8 cellular contexts compared by ENCODE assay signal in genomic region chr1:117339866-117340357, GRCh38. TPM values are rescaled to one million over a fixed set of nuclear protein-coding genes. Genes with fewer than 3 reads are reported as not detected.
A peak's percentile ranks its signal among the peaks of the same experiment; 100 is the strongest.
DNase-seq lines count a peak whose midpoint lies in the region; ATAC-seq and TF ChIP-seq lines count a peak whose summit lies in the region.

No MANE protein-coding gene starts in this region.

- H3F3A ChIP-seq in neural progenitor cell (ENCODE audit: low read depth): peaks cover 12% of the 10 kb centered on the region

- H3K27ac ChIP-seq in neural progenitor cell: no peak overlapping the region

- H4K20me1 ChIP-seq in neural progenitor cell (ENCODE audit: low read depth): no peaks in the 10 kb centered on the region

- peaks cover 24% of the 10 kb centered on the region for H3K4me1 Mint-ChIP-seq in stimulated activated naive CD8-positive, alpha-beta T cell treated with anti-CD3 and anti-CD28 coated beads, Interleukin-15, Interleukin-2, amounts not matched to agents 100 ng/mL and 50 ng/mL, for 24 hours (ENCODE audit: low read depth)
- no peaks in the 10 kb centered on the region for H3K4me1 Mint-ChIP-seq in neural progenitor cell

- no peak for ATAC-seq in stimulated activated naive CD8-positive, alpha-beta T cell treated with anti-CD3 and anti-CD28 coated beads, Interleukin-15, Interleukin-2, amounts not matched to agents 100 U/mL and 50 U/mL, for 24 hours
- no peak for ATAC-seq in HG02870 (IDR thresholded peaks at IDR 0.05; ENCODE audit: unreplicated experiment)

- no peak overlapping the region for H3K4me3 ChIP-seq in neural progenitor cell

- H3K9me3 ChIP-seq in neural progenitor cell (ENCODE audit: low read depth): no peaks in the 10 kb centered on the region

- no peak overlapping the region for H3K4me3 Mint-ChIP-seq in stimulated activated naive CD8-positive, alpha-beta T cell treated with anti-CD3 and anti-CD28 coated beads, Interleukin-15, Interleukin-2, amounts not matched to agents 100 ng/mL and 50 ng/mL, for 24 hours
- H3K4me3 Mint-ChIP-seq in neural progenitor cell: no peak overlapping the region

- H3K9ac ChIP-seq in neural progenitor cell: no peak overlapping the region

- no peaks in the 10 kb centered on the region for H3K79me2 ChIP-seq in neural progenitor cell (ENCODE audit: low read depth)

- H3K4me1 ChIP-seq in neural progenitor cell: peaks cover 18% of the 10 kb centered on the region

- no peaks in the 10 kb centered on the region for H3K36me3 Mint-ChIP-seq in stimulated activated naive CD8-positive, alpha-beta T cell treated with anti-CD3 and anti-CD28 coated beads, Interleukin-15, Interleukin-2, amounts not matched to agents 100 ng/mL and 50 ng/mL, for 24 hours (ENCODE audit: low read depth)
- no peaks in the 10 kb centered on the region for H3K36me3 Mint-ChIP-seq in neural progenitor cell

- no peak for DNase-seq in stimulated activated naive CD8-positive, alpha-beta T cell treated with anti-CD3 and anti-CD28 coated beads, Interleukin-15, Interleukin-2, amounts not matched to agents 100 U/mL and 50 U/mL, for 24 hours
- DNase-seq in fibroblast of peridontal ligament (ENCODE audit: extremely low read depth): peak; percentile 13
- DNase-seq in retina: peak; percentile 22
- DNase-seq in activated T-cell treated with anti-CD3 and anti-CD28 coated beads, Interleukin-2, amount 50 U/mL, for 48 hours: no peak
- no peak for DNase-seq in neural progenitor cell (ENCODE audit: low spot score)

- no peak overlapping the region for H3K4me2 ChIP-seq in neural progenitor cell

- H3K27me3 ChIP-seq in neural progenitor cell: no peaks in the 10 kb centered on the region

- no peaks in the 10 kb centered on the region for H3K9me3 Mint-ChIP-seq in stimulated activated naive CD8-positive, alpha-beta T cell treated with anti-CD3 and anti-CD28 coated beads, Interleukin-15, Interleukin-2, amounts not matched to agents 100 ng/mL and 50 ng/mL, for 24 hours
- no peaks in the 10 kb centered on the region for H3K9me3 Mint-ChIP-seq in neural progenitor cell

- H3K36me3 ChIP-seq in neural progenitor cell: no peaks in the 10 kb centered on the region

- TF ChIP-seq CTCF in neural progenitor cell (IDR thresholded peaks at IDR 0.05): no peak

- peak overlapping the region; percentile 7 for H3K27ac Mint-ChIP-seq in stimulated activated naive CD8-positive, alpha-beta T cell treated with anti-CD3 and anti-CD28 coated beads, Interleukin-15, Interleukin-2, amounts not matched to agents 100 ng/mL and 50 ng/mL, for 24 hours
- no peak overlapping the region for H3K27ac Mint-ChIP-seq in neural progenitor cell

- no peaks in the 10 kb centered on the region for H3K27me3 Mint-ChIP-seq in stimulated activated naive CD8-positive, alpha-beta T cell treated with anti-CD3 and anti-CD28 coated beads, Interleukin-15, Interleukin-2, amounts not matched to agents 100 ng/mL and 50 ng/mL, for 24 hours
- H3K27me3 Mint-ChIP-seq in neural progenitor cell (ENCODE audit: insufficient read depth, low read depth): peaks cover 2% of the 10 kb centered on the region

- no peak overlapping the region for H2AFZ ChIP-seq in neural progenitor cell (replicated peaks)

TF ChIP-seq in PFSK-1, 5 proteins besides CTCF, POLR2A, EP300 and RAD21:
- TF ChIP-seq FOXP2 (optimal IDR thresholded peaks at IDR 0.05; ENCODE audit: borderline replicate concordance, extremely low read depth, extremely low read length, insufficient read depth) (peak; percentile 57), SIN3A (IDR thresholded peaks at IDR 0.05; ENCODE audit: borderline replicate concordance, insufficient read depth, low read length) (peak; percentile 37; the same call in 1 of the 2 replicates), TAF1 (IDR thresholded peaks at IDR 0.05; ENCODE audit: borderline replicate concordance, insufficient read depth, low read length) (peak; percentile 36; the same call in 1 of the 2 replicates), REST (IDR thresholded peaks at IDR 0.05; ENCODE audit: insufficient read depth in 1 of 2, low read depth in 2 of 2, low read length in 2 of 2) (no peak)

RNA-seq across cellular contexts. Expression of gene MAN1A2, which starts 27.3 kb away (rescaled TPM):
- 9.2 TPM for polyA plus RNA-seq in PFSK-1 (2012; ENCODE audit: insufficient read length, low read depth)
- total RNA-seq in neural progenitor cell (ENCODE audit: low replicate concordance): 20.0 and 28.6 TPM in 2 replicates

Comparison
In these comparisons a context has a peak if more than half of its experiments do, and no peak if none do; other contexts are left out.
1. DNase-seq: peak in fibroblast of peridontal ligament (single experiment) and retina (single experiment); none in stimulated activated naive CD8-positive, alpha-beta T cell treated with anti-CD3 and anti-CD28 coated beads, Interleukin-15, Interleukin-2, amounts not matched to agents 100 U/mL and 50 U/mL, for 24 hours (single experiment), activated T-cell treated with anti-CD3 and anti-CD28 coated beads, Interleukin-2, amount 50 U/mL, for 48 hours (0 of 2) and neural progenitor cell (single experiment).